Comparison of ENCODE assay signal across 8 cellular contexts in genomic region chr7:85041599-85042216, GRCh38.
DNase-seq lines count a peak whose midpoint lies in the region; ATAC-seq and TF ChIP-seq lines count a peak whose summit lies in the region.

No MANE protein-coding gene starts in this region.

- H3K27ac Mint-ChIP-seq in activated naive CD8-positive, alpha-beta T cell treated with anti-CD3 and anti-CD28 coated beads for 36 hours = no peak overlapping the region

- no peaks in the 10 kb centered on the region for H3K9me3 Mint-ChIP-seq in activated naive CD8-positive, alpha-beta T cell treated with anti-CD3 and anti-CD28 coated beads for 36 hours

- H3K4me3 ChIP-seq in cardiac muscle cell = no peak overlapping the region
- no peak overlapping the region for H3K4me3 ChIP-seq in left ventricle myocardium inferior

- intact Hi-C loops in Right ventricle myocardium inferior (cut with DNase I) = loop anchor here (1.0 to 5.0 kb wide), 2 partner anchors 146 to 513 kb away; partner anchors contain the start of gene SEMA3D
- intact Hi-C loops in left ventricle myocardium inferior (cut with micrococcal nuclease) = loop anchor here (5.0 kb wide), 2 partner anchors 146 to 511 kb away; partner anchors contain the start of gene SEMA3D

- H3K9me3 ChIP-seq in cardiac muscle cell (ENCODE audit: low read depth) (no peaks in the 10 kb centered on the region), left ventricle myocardium inferior (replicated peaks) (no peaks in the 10 kb centered on the region)

- no peaks in the 10 kb centered on the region for H3K4me1 Mint-ChIP-seq in activated naive CD8-positive, alpha-beta T cell treated with anti-CD3 and anti-CD28 coated beads for 36 hours

- H3K4me1 ChIP-seq in cardiac muscle cell (ENCODE audit: low read depth) (no peaks in the 10 kb centered on the region), left ventricle myocardium inferior (no peaks in the 10 kb centered on the region)

- TF ChIP-seq CTCF in cardiac muscle cell (IDR thresholded peaks at IDR 0.05; ENCODE audit: low read depth, low read length) (peak; percentile 74), left ventricle myocardium inferior (IDR thresholded peaks at IDR 0.05; ENCODE audit: borderline replicate concordance) (peak; percentile 78)

- no peak overlapping the region for H3K4me3 Mint-ChIP-seq in activated naive CD8-positive, alpha-beta T cell treated with anti-CD3 and anti-CD28 coated beads for 36 hours

- DNase-seq in cardiac muscle cell (ENCODE audit: low read depth in 1 of 2, low spot score in 1 of 2) (peak; percentile 80 to 82), Right ventricle myocardium inferior (ENCODE audit: missing footprints) (no peak), NCI-H2171 treated with DMSO at 0.1 percent for 48 hours (lab: John Stamatoyannopoulos, UW) (peak; percentile 72), left ventricle myocardium inferior (peak; percentile 42), putamen (ENCODE audit: low spot score) (peak; percentile 55)
- DNase-seq in activated naive CD8-positive, alpha-beta T cell treated with anti-CD3 and anti-CD28 coated beads for 36 hours = peak; percentile 15
- no peak for DNase-seq in activated CD8-positive, alpha-beta memory T cell treated with anti-CD3 and anti-CD28 coated beads for 24 hours

- peaks cover 4% of the 10 kb centered on the region for H3K27me3 Mint-ChIP-seq in activated naive CD8-positive, alpha-beta T cell treated with anti-CD3 and anti-CD28 coated beads for 36 hours

- H3K36me3 Mint-ChIP-seq in activated naive CD8-positive, alpha-beta T cell treated with anti-CD3 and anti-CD28 coated beads for 36 hours = no peaks in the 10 kb centered on the region

- H3K27me3 ChIP-seq in cardiac muscle cell (no peaks in the 10 kb centered on the region), left ventricle myocardium inferior (ENCODE audit: low read depth) (no peaks in the 10 kb centered on the region)

- ATAC-seq in Right ventricle myocardium inferior = no peak
- peak; percentile 51 for ATAC-seq in HG02852 (IDR thresholded peaks at IDR 0.05; ENCODE audit: unreplicated experiment)

- H3K36me3 ChIP-seq in cardiac muscle cell (no peaks in the 10 kb centered on the region), left ventricle myocardium inferior (no peaks in the 10 kb centered on the region)

- H3K27ac ChIP-seq in cardiac muscle cell = no peak overlapping the region
- no peak overlapping the region for H3K27ac ChIP-seq in left ventricle myocardium inferior (replicated peaks)

Comparison
In these comparisons a context has a peak if more than half of its experiments do, and no peak if none do; other contexts are left out.
1. DNase-seq: peak in cardiac muscle cell (2 of 2), NCI-H2171 treated with DMSO at 0.1 percent for 48 hours (single experiment), activated naive CD8-positive, alpha-beta T cell treated with anti-CD3 and anti-CD28 coated beads for 36 hours (single experiment), left ventricle myocardium inferior (single experiment) and putamen (single experiment); none in Right ventricle myocardium inferior (single experiment) and activated CD8-positive, alpha-beta memory T cell treated with anti-CD3 and anti-CD28 coated beads for 24 hours (single experiment).